23 cellular contexts compared by ENCODE assay signal in genomic region chr1:228979325-228979699, GRCh38.
"Had no signal": no experiment of that assay in that cellular context is flagged by ENCODE, and none has a peak within 500 bp of the region (broad histone marks: within the 10 kb centered on the region; RNA-seq: fewer than 3 reads in every experiment).

No MANE protein-coding gene starts in this region.

- H3K27me3 ChIP-seq: gastroesophageal sphincter, heart left ventricle, pancreas, tibial nerve had no signal

- H3K4me3 Mint-ChIP-seq: activated CD4-positive, alpha-beta T cell treated with anti-CD3 and anti-CD28 coated beads for 36 hours; activated naive CD4-positive, alpha-beta T cell treated with anti-CD3 and anti-CD28 coated beads for 36 hours; endodermal cell; mesothelial cell of epicardium; natural killer cell; stimulated activated effector memory CD8-positive, alpha-beta T cell treated with anti-CD3 and anti-CD28 coated beads, Interleukin-12 subunit alpha, Interleukin-12 subunit beta, amount 100 ng/mL, for 72 hours; stimulated activated naive CD8-positive, alpha-beta T cell treated with anti-CD3 and anti-CD28 coated beads, Interleukin-15, amount 100 ng/mL, for 72 hours; T-helper 1 cell treated with Interleukin-12 subunit alpha and Interleukin-12 subunit beta and Interleukin-4 antibody, amounts not matched to agents 30 μg/mL and 1 μg/mL, for 36 hours; WTC11 had no signal

- H3K36me3 ChIP-seq: esophagus squamous epithelium, gastroesophageal sphincter, heart left ventricle, pancreas, tibial nerve had no signal

- ATAC-seq: activated CD4-positive, alpha-beta T cell treated with anti-CD3 and anti-CD28 coated beads for 36 hours; stimulated activated effector memory CD8-positive, alpha-beta T cell treated with anti-CD3 and anti-CD28 coated beads, Interleukin-12 subunit alpha, Interleukin-12 subunit beta, amount 100 ng/mL, for 72 hours; stimulated activated naive CD8-positive, alpha-beta T cell treated with anti-CD3 and anti-CD28 coated beads, Interleukin-15, amount 100 ng/mL, for 72 hours had no signal

- H3K4me3 ChIP-seq: esophagus squamous epithelium, gastroesophageal sphincter, heart left ventricle, lung, pancreas, psoas muscle, skin epidermis, tibial nerve had no signal

- H3K4me1 Mint-ChIP-seq: activated CD4-positive, alpha-beta T cell treated with anti-CD3 and anti-CD28 coated beads for 36 hours; natural killer cell; stimulated activated effector memory CD8-positive, alpha-beta T cell treated with anti-CD3 and anti-CD28 coated beads, Interleukin-12 subunit alpha, Interleukin-12 subunit beta, amount 100 ng/mL, for 72 hours; stimulated activated naive CD8-positive, alpha-beta T cell treated with anti-CD3 and anti-CD28 coated beads, Interleukin-15, amount 100 ng/mL, for 72 hours had no signal

- H3K27ac ChIP-seq: esophagus squamous epithelium, pancreas, psoas muscle, skin epidermis, tibial nerve had no signal

- H3K36me3 Mint-ChIP-seq: mesothelial cell of epicardium; natural killer cell; stimulated activated effector memory CD8-positive, alpha-beta T cell treated with anti-CD3 and anti-CD28 coated beads, Interleukin-12 subunit alpha, Interleukin-12 subunit beta, amount 100 ng/mL, for 72 hours; WTC11 had no signal

- H3K27me3 Mint-ChIP-seq: activated CD4-positive, alpha-beta T cell treated with anti-CD3 and anti-CD28 coated beads for 36 hours; stimulated activated naive CD8-positive, alpha-beta T cell treated with anti-CD3 and anti-CD28 coated beads, Interleukin-15, amount 100 ng/mL, for 72 hours had no signal

- H3K9me3 Mint-ChIP-seq: activated naive CD4-positive, alpha-beta T cell treated with anti-CD3 and anti-CD28 coated beads for 36 hours; endodermal cell; mesothelial cell of epicardium; natural killer cell; stimulated activated effector memory CD8-positive, alpha-beta T cell treated with anti-CD3 and anti-CD28 coated beads, Interleukin-12 subunit alpha, Interleukin-12 subunit beta, amount 100 ng/mL, for 72 hours; stimulated activated naive CD8-positive, alpha-beta T cell treated with anti-CD3 and anti-CD28 coated beads, Interleukin-15, amount 100 ng/mL, for 72 hours; T-helper 1 cell treated with Interleukin-12 subunit alpha and Interleukin-12 subunit beta and Interleukin-4 antibody, amounts not matched to agents 30 μg/mL and 1 μg/mL, for 36 hours; WTC11 had no signal

- FAIRE-seq: bronchial epithelial cell, pancreas had no signal

- DNase-seq: activated CD4-positive, alpha-beta T cell treated with anti-CD3 and anti-CD28 coated beads for 36 hours; activated CD4-positive, alpha-beta T cell treated with anti-CD3 and anti-CD28 coated beads, Interleukin-2, amount 50 U/mL, for 4 hours; activated naive CD4-positive, alpha-beta T cell treated with anti-CD3 and anti-CD28 coated beads for 36 hours; activated T-cell treated with anti-CD3 and anti-CD28 coated beads, Interleukin-2, amount 50 U/mL, for 48 hours; cortex of kidney; esophagus squamous epithelium; natural killer cell; stimulated activated CD4-positive, alpha-beta T cell treated with anti-CD3 and anti-CD28 coated beads, Interleukin-1b, Interleukin-23, amount 100 ng/mL, for 48 hours; stimulated activated naive CD8-positive, alpha-beta T cell treated with anti-CD3 and anti-CD28 coated beads, Interleukin-15, amount 100 ng/mL, for 72 hours; T1000 had no signal

- H3K27ac Mint-ChIP-seq: activated CD4-positive, alpha-beta T cell treated with anti-CD3 and anti-CD28 coated beads for 36 hours; activated naive CD4-positive, alpha-beta T cell treated with anti-CD3 and anti-CD28 coated beads for 36 hours; natural killer cell; stimulated activated effector memory CD8-positive, alpha-beta T cell treated with anti-CD3 and anti-CD28 coated beads, Interleukin-12 subunit alpha, Interleukin-12 subunit beta, amount 100 ng/mL, for 72 hours; T-helper 1 cell treated with Interleukin-12 subunit alpha and Interleukin-12 subunit beta and Interleukin-4 antibody, amounts not matched to agents 30 μg/mL and 1 μg/mL, for 36 hours had no signal

- H3K9me3 ChIP-seq: esophagus squamous epithelium, gastroesophageal sphincter, heart left ventricle, pancreas, psoas muscle, tibial nerve had no signal
